In genomic region chr22:29994027-29994715, GRCh38 we compare ENCODE assay signal across 8 cellular contexts.
DNase-seq lines count a peak whose midpoint lies in the region; ATAC-seq and TF ChIP-seq lines count a peak whose summit lies in the region.

No MANE protein-coding gene starts in this region.

- H3K4me3 Mint-ChIP-seq in activated CD8-positive, alpha-beta T cell treated with anti-CD3 and anti-CD28 coated beads for 36 hours: no peak overlapping the region
- H3K4me3 Mint-ChIP-seq in activated CD8-positive, alpha-beta T cell treated with anti-CD3 and anti-CD28 coated beads, Interleukin-2, amount 10 ng/mL, durations not matched to agents 7 days and 5 days: no peak overlapping the region
- no peak overlapping the region for H3K4me3 Mint-ChIP-seq in stimulated activated naive CD8-positive, alpha-beta T cell treated with anti-CD3 and anti-CD28 coated beads, Interleukin-15, amount 100 ng/mL, for 72 hours

- DNase-seq in activated CD8-positive, alpha-beta T cell treated with anti-CD3 and anti-CD28 coated beads for 36 hours: no peak
- DNase-seq in activated CD8-positive, alpha-beta T cell treated with anti-CD3 and anti-CD28 coated beads, Interleukin-2, amount 10 ng/mL, durations not matched to agents 7 days and 5 days: no peak
- DNase-seq in OCI-M1 (lab: John Stamatoyannopoulos, UW) (peak; percentile 71), fibroblast of gingiva (ENCODE audit: low read depth) (peak; percentile 26), omental fat pad (ENCODE audit: low spot score) (no peak)
- no peak for DNase-seq in stimulated activated naive CD8-positive, alpha-beta T cell treated with anti-CD3 and anti-CD28 coated beads, Interleukin-15, amount 100 ng/mL, for 72 hours

- no peak for TF ChIP-seq CTCF in activated CD8-positive, alpha-beta T cell treated with anti-CD3 and anti-CD28 coated beads for 36 hours (IDR thresholded peaks at IDR 0.05)
- no peak for TF ChIP-seq CTCF in omental fat pad (IDR thresholded peaks at IDR 0.05)

- peak; percentile 56 for ATAC-seq in activated CD8-positive, alpha-beta T cell treated with anti-CD3 and anti-CD28 coated beads for 36 hours
- no peak for ATAC-seq in activated CD8-positive, alpha-beta T cell treated with anti-CD3 and anti-CD28 coated beads, Interleukin-2, amount 10 ng/mL, durations not matched to agents 7 days and 5 days
- ATAC-seq in stimulated activated naive CD8-positive, alpha-beta T cell treated with anti-CD3 and anti-CD28 coated beads, Interleukin-15, amount 100 ng/mL, for 72 hours: peak; percentile 85
- no peak for ATAC-seq in GM18511 (IDR thresholded peaks at IDR 0.05; ENCODE audit: unreplicated experiment)
- no peak for ATAC-seq in GM18517 (IDR thresholded peaks at IDR 0.05; ENCODE audit: unreplicated experiment)
- ATAC-seq in omental fat pad (ENCODE audit: low FRiP score): no peak

- peaks cover 2% of the 10 kb centered on the region for H3K36me3 Mint-ChIP-seq in activated CD8-positive, alpha-beta T cell treated with anti-CD3 and anti-CD28 coated beads for 36 hours (ENCODE audit: low read depth)
- peaks cover 9% of the 10 kb centered on the region for H3K36me3 Mint-ChIP-seq in activated CD8-positive, alpha-beta T cell treated with anti-CD3 and anti-CD28 coated beads, Interleukin-2, amount 10 ng/mL, durations not matched to agents 7 days and 5 days (ENCODE audit: low read depth)

- no peak overlapping the region for H3K27ac Mint-ChIP-seq in activated CD8-positive, alpha-beta T cell treated with anti-CD3 and anti-CD28 coated beads for 36 hours
- no peak overlapping the region for H3K27ac Mint-ChIP-seq in activated CD8-positive, alpha-beta T cell treated with anti-CD3 and anti-CD28 coated beads, Interleukin-2, amount 10 ng/mL, durations not matched to agents 7 days and 5 days
- H3K27ac Mint-ChIP-seq in stimulated activated naive CD8-positive, alpha-beta T cell treated with anti-CD3 and anti-CD28 coated beads, Interleukin-15, amount 100 ng/mL, for 72 hours: peak overlapping the region in 1 of 2 donors; percentile 63

- H3K27me3 Mint-ChIP-seq in activated CD8-positive, alpha-beta T cell treated with anti-CD3 and anti-CD28 coated beads for 36 hours: no peaks in the 10 kb centered on the region
- no peaks in the 10 kb centered on the region for H3K27me3 Mint-ChIP-seq in activated CD8-positive, alpha-beta T cell treated with anti-CD3 and anti-CD28 coated beads, Interleukin-2, amount 10 ng/mL, durations not matched to agents 7 days and 5 days (ENCODE audit: low read depth)
- H3K27me3 Mint-ChIP-seq in stimulated activated naive CD8-positive, alpha-beta T cell treated with anti-CD3 and anti-CD28 coated beads, Interleukin-15, amount 100 ng/mL, for 72 hours: no peaks in the 10 kb centered on the region

- H3K9me3 Mint-ChIP-seq in activated CD8-positive, alpha-beta T cell treated with anti-CD3 and anti-CD28 coated beads for 36 hours: no peaks in the 10 kb centered on the region
- no peaks in the 10 kb centered on the region for H3K9me3 Mint-ChIP-seq in activated CD8-positive, alpha-beta T cell treated with anti-CD3 and anti-CD28 coated beads, Interleukin-2, amount 10 ng/mL, durations not matched to agents 7 days and 5 days (ENCODE audit: insufficient read depth)
- H3K9me3 Mint-ChIP-seq in stimulated activated naive CD8-positive, alpha-beta T cell treated with anti-CD3 and anti-CD28 coated beads, Interleukin-15, amount 100 ng/mL, for 72 hours: no peaks in the 10 kb centered on the region

- CTCF ChIA-PET in activated CD8-positive, alpha-beta T cell treated with anti-CD3 and anti-CD28 coated beads for 36 hours (lab: Charles Lee): interaction anchor here (1.2 to 4.4 kb wide), 2 partner anchors 11 to 368 kb away, joined by 3 to 32 read pairs; no protein-coding TSS in a partner anchor
- CTCF ChIA-PET in activated CD8-positive, alpha-beta T cell treated with anti-CD3 and anti-CD28 coated beads, Interleukin-2, amount 10 ng/mL, durations not matched to agents 7 days and 5 days (lab: Charles Lee): interaction anchor here (3.7 kb wide), 1 partner anchor 11 kb away, joined by 32 read pairs; no protein-coding TSS in a partner anchor

- POLR2A ChIA-PET in activated CD8-positive, alpha-beta T cell treated with anti-CD3 and anti-CD28 coated beads for 36 hours (lab: Charles Lee): no interaction called here
- POLR2A ChIA-PET in activated CD8-positive, alpha-beta T cell treated with anti-CD3 and anti-CD28 coated beads, Interleukin-2, amount 10 ng/mL, durations not matched to agents 7 days and 5 days (lab: Charles Lee): no interaction called here

- intact Hi-C loops in activated CD8-positive, alpha-beta T cell treated with anti-CD3 and anti-CD28 coated beads for 36 hours (cut with micrococcal nuclease): no loop called here

- peaks cover 7% of the 10 kb centered on the region for H3K4me1 Mint-ChIP-seq in activated CD8-positive, alpha-beta T cell treated with anti-CD3 and anti-CD28 coated beads for 36 hours (ENCODE audit: low read depth)
- H3K4me1 Mint-ChIP-seq in activated CD8-positive, alpha-beta T cell treated with anti-CD3 and anti-CD28 coated beads, Interleukin-2, amount 10 ng/mL, durations not matched to agents 7 days and 5 days (ENCODE audit: low read depth): no peaks in the 10 kb centered on the region
- H3K4me1 Mint-ChIP-seq in stimulated activated naive CD8-positive, alpha-beta T cell treated with anti-CD3 and anti-CD28 coated beads, Interleukin-15, amount 100 ng/mL, for 72 hours: no peaks in the 10 kb centered on the region

Comparison
In these comparisons a context has a peak if more than half of its experiments do, and no peak if none do; other contexts are left out.
1. ATAC-seq: peak in activated CD8-positive, alpha-beta T cell treated with anti-CD3 and anti-CD28 coated beads for 36 hours (single experiment) and stimulated activated naive CD8-positive, alpha-beta T cell treated with anti-CD3 and anti-CD28 coated beads, Interleukin-15, amount 100 ng/mL, for 72 hours (single experiment); none in activated CD8-positive, alpha-beta T cell treated with anti-CD3 and anti-CD28 coated beads, Interleukin-2, amount 10 ng/mL, durations not matched to agents 7 days and 5 days (single experiment), GM18511 (single experiment), GM18517 (single experiment) and omental fat pad (single experiment).
2. DNase-seq: peak in OCI-M1 (single experiment) and fibroblast of gingiva (single experiment); none in activated CD8-positive, alpha-beta T cell treated with anti-CD3 and anti-CD28 coated beads for 36 hours (single experiment), activated CD8-positive, alpha-beta T cell treated with anti-CD3 and anti-CD28 coated beads, Interleukin-2, amount 10 ng/mL, durations not matched to agents 7 days and 5 days (single experiment), stimulated activated naive CD8-positive, alpha-beta T cell treated with anti-CD3 and anti-CD28 coated beads, Interleukin-15, amount 100 ng/mL, for 72 hours (0 of 2) and omental fat pad (single experiment).